ENCODE assay signal across 8 cellular contexts in the genomic region with DNA sequence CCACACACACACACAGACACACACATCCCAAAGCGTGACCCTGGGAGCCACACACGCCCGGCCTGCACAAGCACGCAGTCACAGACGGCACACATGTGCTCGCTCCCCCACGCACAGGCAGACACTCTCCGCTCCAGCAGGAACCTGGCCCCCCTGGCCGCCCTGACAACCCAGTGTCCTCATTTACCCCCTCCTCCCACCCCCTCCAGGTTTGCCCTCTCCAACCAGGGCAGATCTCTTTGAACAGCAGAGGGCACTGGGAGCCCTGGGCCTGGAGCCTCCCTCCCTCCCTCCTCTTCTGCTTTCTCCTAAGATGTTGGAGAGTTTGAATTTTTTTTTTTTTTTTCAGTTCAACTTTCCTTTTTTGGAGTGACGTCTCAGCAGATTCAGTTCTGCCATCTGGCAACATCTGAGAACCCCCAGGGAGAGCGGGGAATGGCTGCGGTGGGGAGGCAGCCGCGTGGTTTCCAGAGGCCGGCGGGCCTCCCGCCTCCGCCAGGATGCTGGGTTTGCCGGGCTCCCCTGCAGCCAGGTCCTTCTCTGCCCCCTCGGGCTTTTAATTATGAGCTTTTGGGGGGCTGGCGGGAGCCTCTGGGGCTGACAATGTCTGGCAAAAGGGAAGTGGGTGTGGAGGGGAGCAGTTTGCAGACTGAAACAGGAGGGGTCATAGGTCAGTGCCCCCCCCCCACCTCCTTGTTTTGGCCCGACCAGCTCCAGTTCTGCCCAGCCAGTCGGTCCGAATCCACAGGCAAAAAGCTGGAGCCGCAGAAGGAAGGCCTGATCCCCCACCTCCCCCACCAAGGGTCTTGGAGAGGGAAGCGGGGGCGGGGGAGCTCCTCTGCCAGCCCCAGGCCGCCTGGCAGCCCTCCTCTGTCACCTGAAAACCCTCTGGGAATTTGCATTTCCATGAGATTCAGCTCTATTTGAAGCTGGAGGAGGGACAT. TPM values are rescaled to one million over a fixed set of nuclear protein-coding genes. Genes with fewer than 3 reads are reported as not detected.
DNase-seq lines count a peak whose midpoint lies in the region; ATAC-seq, FAIRE-seq and TF ChIP-seq lines count a peak whose summit lies in the region.

No MANE protein-coding gene starts in this region.

- peak; percentile 88 for FAIRE-seq in GM19239 (lab: Jason Lieb, UNC)

- H3K36me3 Mint-ChIP-seq in CD4-positive, alpha-beta memory T cell = peaks cover 0 to 2% of the 10 kb centered on the region in 2 donors
- H3K36me3 Mint-ChIP-seq in activated naive CD8-positive, alpha-beta T cell treated with anti-CD3 and anti-CD28 coated beads, Interleukin-2, amount 10 ng/mL, durations not matched to agents 7 days and 5 days = no peaks in the 10 kb centered on the region
- no peaks in the 10 kb centered on the region for H3K36me3 Mint-ChIP-seq in osteocyte (ENCODE audit: unreplicated experiment)

- H3K9me3 ChIP-seq in CD4-positive, alpha-beta memory T cell (ENCODE audit: control insufficient read depth in 1 of 2, low read length in 2 of 2) = no peaks in the 10 kb centered on the region

- no peaks in the 10 kb centered on the region for H3K9me3 Mint-ChIP-seq in CD4-positive, alpha-beta memory T cell
- H3K9me3 Mint-ChIP-seq in activated naive CD8-positive, alpha-beta T cell treated with anti-CD3 and anti-CD28 coated beads, Interleukin-2, amount 10 ng/mL, durations not matched to agents 7 days and 5 days = no peaks in the 10 kb centered on the region
- no peaks in the 10 kb centered on the region for H3K9me3 Mint-ChIP-seq in osteocyte (ENCODE audit: unreplicated experiment)

- peak; percentile 57 for TF ChIP-seq CTCF in osteocyte (IDR thresholded peaks at IDR 0.05)

- peaks cover 12 to 38% (median 17%) of the 10 kb centered on the region in 4 donors for H3K4me1 Mint-ChIP-seq in CD4-positive, alpha-beta memory T cell
- peaks cover 6% of the 10 kb centered on the region for H3K4me1 Mint-ChIP-seq in activated naive CD8-positive, alpha-beta T cell treated with anti-CD3 and anti-CD28 coated beads, Interleukin-2, amount 10 ng/mL, durations not matched to agents 7 days and 5 days
- H3K4me1 Mint-ChIP-seq in osteocyte (ENCODE audit: unreplicated experiment) = peaks cover 40% of the 10 kb centered on the region

- H3K27me3 ChIP-seq in CD4-positive, alpha-beta memory T cell (ENCODE audit: insufficient read depth, low read length) = no peaks in the 10 kb centered on the region

- no peaks in the 10 kb centered on the region for H3K27me3 Mint-ChIP-seq in CD4-positive, alpha-beta memory T cell
- peaks cover 2% of the 10 kb centered on the region for H3K27me3 Mint-ChIP-seq in activated naive CD8-positive, alpha-beta T cell treated with anti-CD3 and anti-CD28 coated beads, Interleukin-2, amount 10 ng/mL, durations not matched to agents 7 days and 5 days
- H3K27me3 Mint-ChIP-seq in osteocyte (ENCODE audit: unreplicated experiment) = no peaks in the 10 kb centered on the region

- H3K27ac ChIP-seq in CD4-positive, alpha-beta memory T cell (ENCODE audit: low read depth, low read length) = no peak overlapping the region

- DNase-seq in CD4-positive, alpha-beta memory T cell = no peak
- DNase-seq in GM19239 (ENCODE audit: insufficient read length, low spot score) (peak; percentile 82), NCI-H2171 (lab: John Stamatoyannopoulos, UW) (peak; percentile 97), cardiac septum (ENCODE audit: low spot score) (peak; percentile 86), osteocyte (ENCODE audit: extremely low spot score, unreplicated experiment) (peak; percentile 97), NCI-H1048 (lab: John Stamatoyannopoulos, UW) (no peak)
- no peak for DNase-seq in activated naive CD8-positive, alpha-beta T cell treated with anti-CD3 and anti-CD28 coated beads, Interleukin-2, amount 10 ng/mL, durations not matched to agents 7 days and 5 days
- no peak for DNase-seq in activated CD4-positive, CD25-positive, alpha-beta regulatory T cell treated with anti-CD3 and anti-CD28 coated beads, Interleukin-2, amount 50 U/mL, for 72 hours

- H3K4me3 Mint-ChIP-seq in CD4-positive, alpha-beta memory T cell = peak overlapping the region; percentile 31 to 88 (median 67)
- peak overlapping the region; percentile 40 for H3K4me3 Mint-ChIP-seq in activated naive CD8-positive, alpha-beta T cell treated with anti-CD3 and anti-CD28 coated beads, Interleukin-2, amount 10 ng/mL, durations not matched to agents 7 days and 5 days
- H3K4me3 Mint-ChIP-seq in osteocyte (ENCODE audit: unreplicated experiment) = peak overlapping the region; percentile 59

- no peak for ATAC-seq in activated naive CD8-positive, alpha-beta T cell treated with anti-CD3 and anti-CD28 coated beads, Interleukin-2, amount 10 ng/mL, durations not matched to agents 7 days and 5 days (ENCODE audit: low read depth)

- no peaks in the 10 kb centered on the region for H3K36me3 ChIP-seq in CD4-positive, alpha-beta memory T cell (ENCODE audit: insufficient read depth, low read length)

- CTCF ChIA-PET in CD4-positive, alpha-beta memory T cell (lab: Charles Lee; ENCODE audit: partially characterized antibody) = interaction anchor here (0.7 kb wide), 1 partner anchor 14 kb away, joined by 3 read pairs; no protein-coding TSS in a partner anchor

- no peak overlapping the region for H3K4me3 ChIP-seq in CD4-positive, alpha-beta memory T cell (ENCODE audit: low read length in 2 of 2)

- POLR2A ChIA-PET in CD4-positive, alpha-beta memory T cell (lab: Charles Lee; ENCODE audit: partially characterized antibody) = interaction anchor here (2.3 to 2.7 kb wide), 3 partner anchors 40 to 103 kb away, joined by 6 to 18 read pairs (median 8); no protein-coding TSS in a partner anchor
- POLR2A ChIA-PET in activated naive CD8-positive, alpha-beta T cell treated with anti-CD3 and anti-CD28 coated beads, Interleukin-2, amount 10 ng/mL, durations not matched to agents 7 days and 5 days (lab: Charles Lee) = interaction anchor here (1.4 kb wide), 1 partner anchor 125 kb away, joined by 3 read pairs; no protein-coding TSS in a partner anchor

- H3K27ac Mint-ChIP-seq in CD4-positive, alpha-beta memory T cell = peak overlapping the region in 2 of 7 donors; percentile 57 to 85
- H3K27ac Mint-ChIP-seq in activated naive CD8-positive, alpha-beta T cell treated with anti-CD3 and anti-CD28 coated beads, Interleukin-2, amount 10 ng/mL, durations not matched to agents 7 days and 5 days = no peak overlapping the region
- H3K27ac Mint-ChIP-seq in osteocyte (ENCODE audit: unreplicated experiment) = peak overlapping the region; percentile 95

- peaks cover 27% of the 10 kb centered on the region for H3K4me1 ChIP-seq in CD4-positive, alpha-beta memory T cell (ENCODE audit: insufficient read depth, low read length)

- intact Hi-C loops in CD4-positive, alpha-beta memory T cell (cut with micrococcal nuclease) = loop anchor here (5.0 to 10.0 kb wide), 5 partner anchors 101 to 596 kb away; a partner anchor contains a TSS
- intact Hi-C loops in cardiac septum (cut with DNase I) = loop anchor here (1.0 to 5.0 kb wide), 8 partner anchors 59 to 201 kb away; no protein-coding TSS in a partner anchor

RNA-seq across cellular contexts. Expression of a gene that starts 1.3 kb away (rescaled TPM):
- 100 to 1,000 TPM in 1 of 2 experiments, 10 to 100 TPM in 1; 89.5 to 105 TPM for total RNA-seq in CD4-positive, alpha-beta memory T cell
- 10 to 100 TPM in 1 of 2 donors, under 1 TPM in 1; 0.37 to 19.5 TPM for polyA plus RNA-seq in CD4-positive, alpha-beta memory T cell
- 100 to 1,000 TPM in 1 of 2 experiments, 10 to 100 TPM in 1; 95.7 to 107 TPM for total RNA-seq in activated naive CD8-positive, alpha-beta T cell treated with anti-CD3 and anti-CD28 coated beads, Interleukin-2, amount 10 ng/mL, durations not matched to agents 7 days and 5 days
- 159 TPM for total RNA-seq in cardiac septum
- total RNA-seq in osteocyte = 362 and 381 TPM in 2 replicates

Comparison
In these comparisons a context has a peak if more than half of its experiments do, and no peak if none do; other contexts are left out.
1. DNase-seq: peak in GM19239 (single experiment), NCI-H2171 (single experiment), cardiac septum (single experiment) and osteocyte (single experiment); none in CD4-positive, alpha-beta memory T cell (0 of 5), activated naive CD8-positive, alpha-beta T cell treated with anti-CD3 and anti-CD28 coated beads, Interleukin-2, amount 10 ng/mL, durations not matched to agents 7 days and 5 days (single experiment), NCI-H1048 (single experiment) and activated CD4-positive, CD25-positive, alpha-beta regulatory T cell treated with anti-CD3 and anti-CD28 coated beads, Interleukin-2, amount 50 U/mL, for 72 hours (single experiment).
2. Peak in every context shown above with its lines, with median percentiles within 50 percentile points of each other: H3K4me3 Mint-ChIP-seq.